1 cellular context compared by ENCODE assay signal in the genomic region with DNA sequence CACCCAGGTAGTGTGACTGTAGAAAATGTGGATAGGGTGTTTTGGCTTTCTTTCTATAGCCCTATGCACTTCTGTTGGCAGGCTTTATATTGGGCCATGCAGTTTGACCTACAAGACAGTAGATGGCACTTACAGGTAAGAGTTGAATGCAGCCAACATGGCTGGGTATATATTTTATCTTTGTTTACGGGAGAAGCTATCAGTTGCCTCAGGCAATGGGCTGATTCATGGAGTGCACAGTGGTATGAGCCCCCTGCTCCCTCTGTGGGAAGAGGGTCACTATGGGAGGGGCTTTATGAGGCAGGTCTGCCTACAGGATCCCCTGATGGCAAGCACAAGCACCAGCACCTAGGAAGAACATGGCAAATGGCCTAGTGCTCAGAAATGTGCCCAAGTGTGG.
TF ChIP-seq lines count a peak whose summit lies in the region.

No MANE protein-coding gene starts in this region.

TF ChIP-seq in GM23338, 12 proteins besides CTCF, POLR2A, EP300 and RAD21 (continued from another document):
- TF ChIP-seq, protein P1, sequence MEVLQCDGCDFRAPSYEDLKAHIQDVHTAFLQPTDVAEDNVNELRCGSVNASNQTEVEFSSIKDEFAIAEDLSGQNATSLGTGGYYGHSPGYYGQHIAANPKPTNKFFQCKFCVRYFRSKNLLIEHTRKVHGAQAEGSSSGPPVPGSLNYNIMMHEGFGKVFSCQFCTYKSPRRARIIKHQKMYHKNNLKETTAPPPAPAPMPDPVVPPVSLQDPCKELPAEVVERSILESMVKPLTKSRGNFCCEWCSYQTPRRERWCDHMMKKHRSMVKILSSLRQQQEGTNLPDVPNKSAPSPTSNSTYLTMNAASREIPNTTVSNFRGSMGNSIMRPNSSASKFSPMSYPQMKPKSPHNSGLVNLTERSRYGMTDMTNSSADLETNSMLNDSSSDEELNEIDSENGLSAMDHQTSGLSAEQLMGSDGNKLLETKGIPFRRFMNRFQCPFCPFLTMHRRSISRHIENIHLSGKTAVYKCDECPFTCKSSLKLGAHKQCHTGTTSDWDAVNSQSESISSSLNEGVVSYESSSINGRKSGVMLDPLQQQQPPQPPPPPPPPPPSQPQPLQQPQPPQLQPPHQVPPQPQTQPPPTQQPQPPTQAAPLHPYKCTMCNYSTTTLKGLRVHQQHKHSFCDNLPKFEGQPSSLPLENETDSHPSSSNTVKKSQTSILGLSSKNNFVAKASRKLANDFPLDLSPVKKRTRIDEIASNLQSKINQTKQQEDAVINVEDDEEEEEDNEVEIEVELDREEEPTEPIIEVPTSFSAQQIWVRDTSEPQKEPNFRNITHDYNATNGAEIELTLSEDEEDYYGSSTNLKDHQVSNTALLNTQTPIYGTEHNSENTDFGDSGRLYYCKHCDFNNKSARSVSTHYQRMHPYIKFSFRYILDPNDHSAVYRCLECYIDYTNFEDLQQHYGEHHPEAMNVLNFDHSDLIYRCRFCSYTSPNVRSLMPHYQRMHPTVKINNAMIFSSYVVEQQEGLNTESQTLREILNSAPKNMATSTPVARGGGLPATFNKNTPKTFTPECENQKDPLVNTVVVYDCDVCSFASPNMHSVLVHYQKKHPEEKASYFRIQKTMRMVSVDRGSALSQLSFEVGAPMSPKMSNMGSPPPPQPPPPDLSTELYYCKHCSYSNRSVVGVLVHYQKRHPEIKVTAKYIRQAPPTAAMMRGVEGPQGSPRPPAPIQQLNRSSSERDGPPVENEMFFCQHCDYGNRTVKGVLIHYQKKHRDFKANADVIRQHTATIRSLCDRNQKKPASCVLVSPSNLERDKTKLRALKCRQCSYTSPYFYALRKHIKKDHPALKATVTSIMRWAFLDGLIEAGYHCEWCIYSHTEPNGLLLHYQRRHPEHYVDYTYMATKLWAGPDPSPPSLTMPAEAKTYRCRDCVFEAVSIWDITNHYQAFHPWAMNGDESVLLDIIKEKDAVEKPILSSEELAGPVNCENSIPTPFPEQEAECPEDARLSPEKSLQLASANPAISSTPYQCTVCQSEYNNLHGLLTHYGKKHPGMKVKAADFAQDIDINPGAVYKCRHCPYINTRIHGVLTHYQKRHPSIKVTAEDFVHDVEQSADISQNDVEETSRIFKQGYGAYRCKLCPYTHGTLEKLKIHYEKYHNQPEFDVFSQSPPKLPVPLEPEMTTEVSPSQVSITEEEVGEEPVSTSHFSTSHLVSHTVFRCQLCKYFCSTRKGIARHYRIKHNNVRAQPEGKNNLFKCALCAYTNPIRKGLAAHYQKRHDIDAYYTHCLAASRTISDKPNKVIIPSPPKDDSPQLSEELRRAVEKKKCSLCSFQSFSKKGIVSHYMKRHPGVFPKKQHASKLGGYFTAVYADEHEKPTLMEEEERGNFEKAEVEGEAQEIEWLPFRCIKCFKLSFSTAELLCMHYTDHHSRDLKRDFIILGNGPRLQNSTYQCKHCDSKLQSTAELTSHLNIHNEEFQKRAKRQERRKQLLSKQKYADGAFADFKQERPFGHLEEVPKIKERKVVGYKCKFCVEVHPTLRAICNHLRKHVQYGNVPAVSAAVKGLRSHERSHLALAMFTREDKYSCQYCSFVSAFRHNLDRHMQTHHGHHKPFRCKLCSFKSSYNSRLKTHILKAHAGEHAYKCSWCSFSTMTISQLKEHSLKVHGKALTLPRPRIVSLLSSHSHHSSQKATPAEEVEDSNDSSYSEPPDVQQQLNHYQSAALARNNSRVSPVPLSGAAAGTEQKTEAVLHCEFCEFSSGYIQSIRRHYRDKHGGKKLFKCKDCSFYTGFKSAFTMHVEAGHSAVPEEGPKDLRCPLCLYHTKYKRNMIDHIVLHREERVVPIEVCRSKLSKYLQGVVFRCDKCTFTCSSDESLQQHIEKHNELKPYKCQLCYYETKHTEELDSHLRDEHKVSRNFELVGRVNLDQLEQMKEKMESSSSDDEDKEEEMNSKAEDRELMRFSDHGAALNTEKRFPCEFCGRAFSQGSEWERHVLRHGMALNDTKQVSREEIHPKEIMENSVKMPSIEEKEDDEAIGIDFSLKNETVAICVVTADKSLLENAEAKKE (CRISPR knock-in tag; IDR thresholded peaks at IDR 0.05): no peak
- TF ChIP-seq STAT1 (IDR thresholded peaks at IDR 0.05; ENCODE audit: unreplicated experiment) (no peak), POLR2AphosphoS5 (IDR thresholded peaks at IDR 0.05; ENCODE audit: low read depth) (no peak), EZH2phosphoT487 (IDR thresholded peaks at IDR 0.05; ENCODE audit: unreplicated experiment) (no peak), NANOG (IDR thresholded peaks at IDR 0.05; ENCODE audit: borderline replicate concordance) (no peak), JUNB (IDR thresholded peaks at IDR 0.05; ENCODE audit: unreplicated experiment) (no peak)
- TF ChIP-seq, protein P2, sequence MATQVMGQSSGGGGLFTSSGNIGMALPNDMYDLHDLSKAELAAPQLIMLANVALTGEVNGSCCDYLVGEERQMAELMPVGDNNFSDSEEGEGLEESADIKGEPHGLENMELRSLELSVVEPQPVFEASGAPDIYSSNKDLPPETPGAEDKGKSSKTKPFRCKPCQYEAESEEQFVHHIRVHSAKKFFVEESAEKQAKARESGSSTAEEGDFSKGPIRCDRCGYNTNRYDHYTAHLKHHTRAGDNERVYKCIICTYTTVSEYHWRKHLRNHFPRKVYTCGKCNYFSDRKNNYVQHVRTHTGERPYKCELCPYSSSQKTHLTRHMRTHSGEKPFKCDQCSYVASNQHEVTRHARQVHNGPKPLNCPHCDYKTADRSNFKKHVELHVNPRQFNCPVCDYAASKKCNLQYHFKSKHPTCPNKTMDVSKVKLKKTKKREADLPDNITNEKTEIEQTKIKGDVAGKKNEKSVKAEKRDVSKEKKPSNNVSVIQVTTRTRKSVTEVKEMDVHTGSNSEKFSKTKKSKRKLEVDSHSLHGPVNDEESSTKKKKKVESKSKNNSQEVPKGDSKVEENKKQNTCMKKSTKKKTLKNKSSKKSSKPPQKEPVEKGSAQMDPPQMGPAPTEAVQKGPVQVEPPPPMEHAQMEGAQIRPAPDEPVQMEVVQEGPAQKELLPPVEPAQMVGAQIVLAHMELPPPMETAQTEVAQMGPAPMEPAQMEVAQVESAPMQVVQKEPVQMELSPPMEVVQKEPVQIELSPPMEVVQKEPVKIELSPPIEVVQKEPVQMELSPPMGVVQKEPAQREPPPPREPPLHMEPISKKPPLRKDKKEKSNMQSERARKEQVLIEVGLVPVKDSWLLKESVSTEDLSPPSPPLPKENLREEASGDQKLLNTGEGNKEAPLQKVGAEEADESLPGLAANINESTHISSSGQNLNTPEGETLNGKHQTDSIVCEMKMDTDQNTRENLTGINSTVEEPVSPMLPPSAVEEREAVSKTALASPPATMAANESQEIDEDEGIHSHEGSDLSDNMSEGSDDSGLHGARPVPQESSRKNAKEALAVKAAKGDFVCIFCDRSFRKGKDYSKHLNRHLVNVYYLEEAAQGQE (IDR thresholded peaks at IDR 0.05; ENCODE audit: unreplicated experiment): no peak
